1 cellular context compared by ENCODE assay signal in the genomic region with DNA sequence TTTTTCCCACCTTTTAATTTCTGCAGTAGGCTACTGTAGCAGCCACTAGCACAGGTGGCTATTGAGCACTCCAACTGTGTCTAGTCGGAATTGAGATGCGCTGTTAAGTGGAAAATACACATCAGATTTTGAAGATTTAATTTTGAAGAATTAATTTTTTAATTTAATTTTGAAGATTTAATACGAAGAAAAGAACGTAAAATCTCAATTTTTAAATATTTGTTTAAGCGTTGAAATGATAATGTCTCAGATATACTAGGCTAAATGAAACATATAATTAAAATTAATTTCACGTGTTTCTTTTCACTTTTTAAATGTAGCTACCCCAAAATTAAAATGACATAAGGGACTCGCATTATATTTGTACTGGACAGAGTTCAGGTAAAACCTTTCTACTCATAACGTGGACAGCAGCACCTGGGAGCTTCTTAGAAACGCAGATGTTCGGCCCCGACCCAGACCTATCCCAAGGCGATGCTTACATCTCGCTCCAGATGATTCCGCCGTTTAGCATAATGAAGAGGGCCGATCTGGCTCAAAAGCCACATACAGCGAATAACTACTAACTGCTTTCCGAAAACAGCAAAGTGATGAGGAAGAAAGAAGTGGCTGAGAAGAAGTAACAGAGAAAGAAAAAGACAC.
TF ChIP-seq lines count a peak whose summit lies in the region.

No MANE protein-coding gene starts in this region.

TF ChIP-seq in IMR-90, 13 proteins besides CTCF, POLR2A, EP300 and RAD21 (continued from another document):
- TF ChIP-seq, protein P1, sequence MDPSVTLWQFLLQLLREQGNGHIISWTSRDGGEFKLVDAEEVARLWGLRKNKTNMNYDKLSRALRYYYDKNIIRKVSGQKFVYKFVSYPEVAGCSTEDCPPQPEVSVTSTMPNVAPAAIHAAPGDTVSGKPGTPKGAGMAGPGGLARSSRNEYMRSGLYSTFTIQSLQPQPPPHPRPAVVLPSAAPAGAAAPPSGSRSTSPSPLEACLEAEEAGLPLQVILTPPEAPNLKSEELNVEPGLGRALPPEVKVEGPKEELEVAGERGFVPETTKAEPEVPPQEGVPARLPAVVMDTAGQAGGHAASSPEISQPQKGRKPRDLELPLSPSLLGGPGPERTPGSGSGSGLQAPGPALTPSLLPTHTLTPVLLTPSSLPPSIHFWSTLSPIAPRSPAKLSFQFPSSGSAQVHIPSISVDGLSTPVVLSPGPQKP (IDR thresholded peaks at IDR 0.05; ENCODE audit: borderline replicate concordance, low read depth, low read length): no peak
- TF ChIP-seq NFE2L2 (IDR thresholded peaks at IDR 0.05; ENCODE audit: low read depth, low read length): no peak
- no peak for TF ChIP-seq BHLHE40 (IDR thresholded peaks at IDR 0.05; ENCODE audit: low read depth, low read length)
TF ChIP-seq in IMR-90: peak in this region for 0.
